20 cellular contexts compared by ENCODE assay signal in the genomic region with DNA sequence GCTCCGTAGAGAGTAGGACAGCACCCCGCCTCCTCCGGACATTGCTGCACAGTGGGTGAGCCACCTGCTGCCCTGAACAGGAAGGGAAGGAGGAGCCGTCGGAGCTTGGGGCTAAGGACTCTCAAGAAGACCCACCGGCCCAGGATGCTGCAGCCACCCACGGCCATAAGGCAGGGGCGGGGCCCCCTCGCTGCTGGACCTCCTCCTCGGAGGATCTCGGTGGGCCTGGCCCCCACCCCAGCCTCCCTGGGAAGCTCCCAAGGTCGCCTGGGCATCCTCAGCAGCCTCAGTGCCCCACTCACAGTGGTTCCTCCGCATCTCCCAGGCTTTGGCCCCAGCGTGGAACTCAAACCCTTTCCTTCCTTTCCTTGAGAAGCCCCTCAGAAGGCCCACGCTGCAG.
DNase-seq lines count a peak whose midpoint lies in the region; ATAC-seq and TF ChIP-seq lines count a peak whose summit lies in the region.
"Had no signal": no experiment of that assay in that cellular context is flagged by ENCODE, and none has a peak within 500 bp of the region (broad histone marks: within the 10 kb centered on the region; RNA-seq: fewer than 3 reads in every experiment).

No MANE protein-coding gene starts in this region.

- BruUV-seq in PC-9 (replicated peaks; lab: Mats Ljungman, UMichigan), result no TSS peak

- no peaks in the 10 kb centered on the region for H3K4me1 ChIP-seq in right cardiac atrium (ENCODE audit: control insufficient read depth, insufficient read depth, low read length)
- H3K4me1 ChIP-seq in PC-9 (replicated peaks; ENCODE audit: insufficient read depth), result no peaks in the 10 kb centered on the region
- H3K4me1 ChIP-seq: stomach had no signal

- WGBS in right cardiac atrium, result 71% methylated on average over 15 of the region's 15 CpGs

- H3K9me3 ChIP-seq in right cardiac atrium (ENCODE audit: control insufficient read depth, low read length), result no peaks in the 10 kb centered on the region
- H3K9me3 ChIP-seq in PC-9 (ENCODE audit: insufficient read depth, low read depth), result no peaks in the 10 kb centered on the region

- no peaks in the 10 kb centered on the region for H3F3A ChIP-seq in PC-9 (ENCODE audit: insufficient read depth, low read depth)

- CTCF ChIA-PET in PC-9 (lab: Charles Lee), result no interaction called here
- CTCF ChIA-PET in activated CD8-positive, alpha-beta T cell treated with anti-CD3 and anti-CD28 coated beads for 36 hours (lab: Charles Lee), result no interaction called here

- no peaks in the 10 kb centered on the region for H3K36me3 Mint-ChIP-seq in CD14-positive monocyte
- H3K36me3 Mint-ChIP-seq in activated CD8-positive, alpha-beta T cell treated with anti-CD3 and anti-CD28 coated beads for 36 hours (ENCODE audit: low read depth), result no peaks in the 10 kb centered on the region

- no peaks in the 10 kb centered on the region for H3K36me3 ChIP-seq in PC-9 (ENCODE audit: low read depth)
- H3K36me3 ChIP-seq: stomach had no signal

- POLR2A ChIA-PET in PC-9 (lab: Charles Lee; ENCODE audit: unreplicated experiment), result no interaction called here
- POLR2A ChIA-PET in activated CD8-positive, alpha-beta T cell treated with anti-CD3 and anti-CD28 coated beads for 36 hours (lab: Charles Lee), result no interaction called here

- no peaks in the 10 kb centered on the region for H3K9me2 ChIP-seq in PC-9 (ENCODE audit: insufficient read depth)

- intact Hi-C loops in CD14-positive monocyte (cut with micrococcal nuclease), result no loop called here
- intact Hi-C loops in right cardiac atrium (cut with DNase I), result no loop called here
- intact Hi-C loops in sciatic nerve (cut with DNase I), result no loop called here
- intact Hi-C loops in PC-9 (cut with micrococcal nuclease; ENCODE audit: unreplicated experiment), result no loop called here
- intact Hi-C loops in activated CD8-positive, alpha-beta T cell treated with anti-CD3 and anti-CD28 coated beads for 36 hours (cut with micrococcal nuclease), result no loop called here

- peak; percentile 17 for DNase-seq in activated CD4-positive, CD25-positive, alpha-beta regulatory T cell treated with anti-CD3 and anti-CD28 coated beads, Interleukin-2, amount 50 U/mL, for 72 hours
- DNase-seq in CD14-positive monocyte (ENCODE audit: low spot score) (peak; percentile 31), right cardiac atrium (peak in 2 of 3 donors; percentile 39 to 40), sciatic nerve (ENCODE audit: low spot score) (peak; percentile 47), NCI-H526 treated with DMSO at 0.1 percent for 48 hours (lab: John Stamatoyannopoulos, UW) (no peak), PC-9 (no peak)
- no peak for DNase-seq in activated CD8-positive, alpha-beta T cell treated with anti-CD3 and anti-CD28 coated beads for 36 hours
- DNase-seq: activated CD8-positive, alpha-beta T cell treated with anti-CD3 and anti-CD28 coated beads, Interleukin-2, amount 10 ng/mL, durations not matched to agents 7 days and 5 days; amygdala; effector memory CD8-positive, alpha-beta T cell; Karpas-422; NCI-H1417 treated with DMSO at 0.1 percent for 48 hours; NCI-H2081; NCI-H2227 treated with DMSO at 0.1 percent for 48 hours; small intestine; stimulated activated CD4-positive, alpha-beta T cell treated with anti-CD3 and anti-CD28 coated beads, Interleukin-1b, Interleukin-23, amount 100 ng/mL, for 48 hours had no signal

- no peak for ATAC-seq in activated CD4-positive, CD25-positive, alpha-beta regulatory T cell treated with anti-CD3 and anti-CD28 coated beads, Interleukin-2, amount 50 U/mL, for 24 hours
- no peak for ATAC-seq in right cardiac atrium
- no peak for ATAC-seq in sciatic nerve
- no peak for ATAC-seq in activated CD8-positive, alpha-beta T cell treated with anti-CD3 and anti-CD28 coated beads for 36 hours
- ATAC-seq: activated CD8-positive, alpha-beta T cell treated with anti-CD3 and anti-CD28 coated beads, Interleukin-2, amount 10 ng/mL, durations not matched to agents 7 days and 5 days; effector memory CD8-positive, alpha-beta T cell had no signal

- H3K27me3 ChIP-seq in right cardiac atrium (ENCODE audit: control insufficient read depth, insufficient read depth) (no peaks in the 10 kb centered on the region), PC-9 (ENCODE audit: insufficient read depth, low read depth) (no peaks in the 10 kb centered on the region)

- H4K20me1 ChIP-seq in PC-9 (ENCODE audit: insufficient read depth), result no peaks in the 10 kb centered on the region

- H3K79me2 ChIP-seq in PC-9 (ENCODE audit: low read depth), result no peaks in the 10 kb centered on the region

- no peak overlapping the region for H3K27ac Mint-ChIP-seq in CD14-positive monocyte
- H3K27ac Mint-ChIP-seq in activated CD8-positive, alpha-beta T cell treated with anti-CD3 and anti-CD28 coated beads for 36 hours, result no peak overlapping the region
- H3K27ac Mint-ChIP-seq: activated CD8-positive, alpha-beta T cell treated with anti-CD3 and anti-CD28 coated beads, Interleukin-2, amount 10 ng/mL, durations not matched to agents 7 days and 5 days; effector memory CD8-positive, alpha-beta T cell; memory B cell had no signal

- peaks cover 12 to 19% (median 13%) of the 10 kb centered on the region in 3 donors for H3K27me3 Mint-ChIP-seq in CD14-positive monocyte (ENCODE audit: low read depth in 3 of 3)
- peaks cover 17% of the 10 kb centered on the region for H3K27me3 Mint-ChIP-seq in activated CD8-positive, alpha-beta T cell treated with anti-CD3 and anti-CD28 coated beads for 36 hours

- H3K9me3 Mint-ChIP-seq in CD14-positive monocyte, result peaks cover 0 to 19% (median 11%) of the 10 kb centered on the region in 7 donors
- no peaks in the 10 kb centered on the region for H3K9me3 Mint-ChIP-seq in activated CD8-positive, alpha-beta T cell treated with anti-CD3 and anti-CD28 coated beads for 36 hours
- H3K9me3 Mint-ChIP-seq: effector memory CD8-positive, alpha-beta T cell had no signal

- H3K4me1 Mint-ChIP-seq in CD14-positive monocyte, result no peaks in the 10 kb centered on the region
- H3K4me1 Mint-ChIP-seq in activated CD8-positive, alpha-beta T cell treated with anti-CD3 and anti-CD28 coated beads for 36 hours (ENCODE audit: low read depth), result no peaks in the 10 kb centered on the region
- H3K4me1 Mint-ChIP-seq: memory B cell had no signal

- H3K4me3 Mint-ChIP-seq in CD14-positive monocyte, result no peak overlapping the region
- no peak overlapping the region for H3K4me3 Mint-ChIP-seq in activated CD8-positive, alpha-beta T cell treated with anti-CD3 and anti-CD28 coated beads for 36 hours
- H3K4me3 Mint-ChIP-seq: activated CD8-positive, alpha-beta T cell treated with anti-CD3 and anti-CD28 coated beads, Interleukin-2, amount 10 ng/mL, durations not matched to agents 7 days and 5 days; effector memory CD8-positive, alpha-beta T cell; memory B cell had no signal

- TF ChIP-seq CTCF in CD14-positive monocyte (IDR thresholded peaks at IDR 0.05), result no peak
- TF ChIP-seq CTCF in PC-9 (conservative IDR thresholded peaks at IDR 0.05), result no peak
- no peak for TF ChIP-seq CTCF in activated CD8-positive, alpha-beta T cell treated with anti-CD3 and anti-CD28 coated beads for 36 hours (IDR thresholded peaks at IDR 0.05)

- H3K27ac ChIP-seq in right cardiac atrium (ENCODE audit: low read length), result no peak overlapping the region
- no peak overlapping the region for H3K27ac ChIP-seq in PC-9
- H3K27ac ChIP-seq: 22Rv1, stomach had no signal

- H3K4me3 ChIP-seq in right cardiac atrium (ENCODE audit: low read length) (no peak overlapping the region), PC-9 (no peak overlapping the region)
- H3K4me3 ChIP-seq: stomach had no signal

- H3K4me2 ChIP-seq in PC-9, result no peak overlapping the region

- no peak overlapping the region for H2AFZ ChIP-seq in PC-9

Comparison
In these comparisons a context has a peak if more than half of its experiments do, and no peak if none do; other contexts are left out.
1. DNase-seq: peak in activated CD4-positive, CD25-positive, alpha-beta regulatory T cell treated with anti-CD3 and anti-CD28 coated beads, Interleukin-2, amount 50 U/mL, for 72 hours (single experiment), CD14-positive monocyte (single experiment), right cardiac atrium (2 of 3) and sciatic nerve (single experiment); none in NCI-H526 treated with DMSO at 0.1 percent for 48 hours (single experiment), PC-9 (0 of 2) and activated CD8-positive, alpha-beta T cell treated with anti-CD3 and anti-CD28 coated beads for 36 hours (single experiment).